In genomic region chr15:27985099-27985498, GRCh38 we compare ENCODE assay signal across 34 cellular contexts.
"Had no signal": no experiment of that assay in that cellular context is flagged by ENCODE, and none has a peak within 500 bp of the region (broad histone marks: within the 10 kb centered on the region; RNA-seq: fewer than 3 reads in every experiment).

No MANE protein-coding gene starts in this region.

- H3K4me1 ChIP-seq: ascending aorta had no signal

- H3K27ac ChIP-seq: ascending aorta, WERI-Rb-1 had no signal

- H3K36me3 Mint-ChIP-seq: activated CD8-positive, alpha-beta memory T cell treated with anti-CD3 and anti-CD28 coated beads, Interleukin-2, amount 10 ng/mL, durations not matched to agents 7 days and 5 days; activated naive CD4-positive, alpha-beta T cell treated with anti-CD3 and anti-CD28 coated beads, Interleukin-2, amount 10 ng/mL, durations not matched to agents 7 days and 5 days; activated naive CD4-positive, alpha-beta T cell treated with anti-CD3 and anti-CD28 coated beads, Interleukin-2, amount 50 U/mL, for 24 hours; activated naive CD8-positive, alpha-beta T cell; activated naive CD8-positive, alpha-beta T cell treated with anti-CD3 and anti-CD28 coated beads, Interleukin-2, amount 10 ng/mL, durations not matched to agents 7 days and 5 days; WTC11 had no signal

- H3K27me3 Mint-ChIP-seq: activated CD4-positive, alpha-beta memory T cell treated with anti-CD3 and anti-CD28 coated beads, Interleukin-2, amount 10 ng/mL, durations not matched to agents 7 days and 5 days; activated CD4-positive, alpha-beta T cell treated with anti-CD3 and anti-CD28 coated beads, Interleukin-2, amount 10 ng/mL, durations not matched to agents 7 days and 5 days; activated CD8-positive, alpha-beta memory T cell treated with anti-CD3 and anti-CD28 coated beads, Interleukin-2, amount 10 ng/mL, durations not matched to agents 7 days and 5 days; activated naive CD4-positive, alpha-beta T cell treated with anti-CD3 and anti-CD28 coated beads, Interleukin-2, amount 10 ng/mL, durations not matched to agents 7 days and 5 days; activated naive CD8-positive, alpha-beta T cell treated with anti-CD3 and anti-CD28 coated beads, Interleukin-2, amount 10 ng/mL, durations not matched to agents 7 days and 5 days; brain had no signal

- H3K27ac Mint-ChIP-seq: activated CD4-positive, alpha-beta memory T cell treated with anti-CD3 and anti-CD28 coated beads, Interleukin-2, amount 10 ng/mL, durations not matched to agents 7 days and 5 days; activated CD4-positive, alpha-beta T cell treated with anti-CD3 and anti-CD28 coated beads for 36 hours; activated CD4-positive, alpha-beta T cell treated with anti-CD3 and anti-CD28 coated beads, Interleukin-2, amount 10 ng/mL, durations not matched to agents 7 days and 5 days; activated CD8-positive, alpha-beta memory T cell treated with anti-CD3 and anti-CD28 coated beads, Interleukin-2, amount 10 ng/mL, durations not matched to agents 7 days and 5 days; activated CD8-positive, alpha-beta T cell treated with anti-CD3 and anti-CD28 coated beads, Interleukin-2, amount 10 ng/mL, durations not matched to agents 7 days and 5 days; activated naive CD4-positive, alpha-beta T cell treated with anti-CD3 and anti-CD28 coated beads, Interleukin-2, amount 10 ng/mL, durations not matched to agents 7 days and 5 days; activated naive CD4-positive, alpha-beta T cell treated with anti-CD3 and anti-CD28 coated beads, Interleukin-2, amount 50 U/mL, for 24 hours; activated naive CD8-positive, alpha-beta T cell; activated naive CD8-positive, alpha-beta T cell treated with anti-CD3 and anti-CD28 coated beads, Interleukin-2, amount 10 ng/mL, durations not matched to agents 7 days and 5 days; activated naive CD8-positive, alpha-beta T cell treated with anti-CD3 and anti-CD28 coated beads, Interleukin-2, amount 50 U/mL, for 24 hours; activated T-cell treated with anti-CD3 and anti-CD28 coated beads, Interleukin-2, amount 50 U/mL, for 24 hours; activated T-helper 2 cell treated with anti-CD3 and anti-CD28 coated beads, Interferon-gamma antibody, Interleukin-2, Interleukin-4, amounts not matched to agents 10 μg/mL and 5 μg/mL and 100 μg/mL, durations not matched to agents 14 hours and 24 hours and 36 hours; brain; T-helper 1 cell treated with Interleukin-12 subunit alpha and Interleukin-12 subunit beta and Interleukin-4 antibody, amounts not matched to agents 30 μg/mL and 1 μg/mL, for 36 hours; T-helper 2 cell treated with Interferon-gamma antibody and Interleukin-4, amounts not matched to agents 5 μg/mL and 100 μg/mL, for 36 hours; WTC11 had no signal

- H3K27me3 ChIP-seq: ascending aorta had no signal

- H3K9me3 Mint-ChIP-seq: activated CD4-positive, alpha-beta memory T cell treated with anti-CD3 and anti-CD28 coated beads, Interleukin-2, amount 10 ng/mL, durations not matched to agents 7 days and 5 days; activated CD4-positive, alpha-beta T cell treated with anti-CD3 and anti-CD28 coated beads, Interleukin-2, amount 10 ng/mL, durations not matched to agents 7 days and 5 days; activated naive CD4-positive, alpha-beta T cell treated with anti-CD3 and anti-CD28 coated beads, Interleukin-2, amount 10 ng/mL, durations not matched to agents 7 days and 5 days; activated naive CD8-positive, alpha-beta T cell treated with anti-CD3 and anti-CD28 coated beads, Interleukin-2, amount 10 ng/mL, durations not matched to agents 7 days and 5 days; activated naive CD8-positive, alpha-beta T cell treated with anti-CD3 and anti-CD28 coated beads, Interleukin-2, amount 50 U/mL, for 24 hours; activated T-cell treated with anti-CD3 and anti-CD28 coated beads, Interleukin-2, amount 50 U/mL, for 24 hours; activated T-helper 2 cell treated with anti-CD3 and anti-CD28 coated beads, Interferon-gamma antibody, Interleukin-2, Interleukin-4, amounts not matched to agents 10 μg/mL and 5 μg/mL and 100 μg/mL, durations not matched to agents 14 hours and 24 hours and 36 hours; brain; T-helper 1 cell treated with Interleukin-12 subunit alpha and Interleukin-12 subunit beta and Interleukin-4 antibody, amounts not matched to agents 30 μg/mL and 1 μg/mL, for 36 hours; T-helper 2 cell treated with Interferon-gamma antibody and Interleukin-4, amounts not matched to agents 5 μg/mL and 100 μg/mL, for 36 hours; WTC11 had no signal

- H3K4me3 ChIP-seq: ascending aorta had no signal

- H3K36me3 ChIP-seq: WERI-Rb-1 had no signal

- H3K4me3 Mint-ChIP-seq: activated CD4-positive, alpha-beta memory T cell treated with anti-CD3 and anti-CD28 coated beads, Interleukin-2, amount 10 ng/mL, durations not matched to agents 7 days and 5 days; activated CD4-positive, alpha-beta T cell treated with anti-CD3 and anti-CD28 coated beads for 36 hours; activated CD4-positive, alpha-beta T cell treated with anti-CD3 and anti-CD28 coated beads, Interleukin-2, amount 10 ng/mL, durations not matched to agents 7 days and 5 days; activated CD8-positive, alpha-beta memory T cell treated with anti-CD3 and anti-CD28 coated beads, Interleukin-2, amount 10 ng/mL, durations not matched to agents 7 days and 5 days; activated CD8-positive, alpha-beta T cell treated with anti-CD3 and anti-CD28 coated beads, Interleukin-2, amount 10 ng/mL, durations not matched to agents 7 days and 5 days; activated naive CD4-positive, alpha-beta T cell treated with anti-CD3 and anti-CD28 coated beads, Interleukin-2, amount 10 ng/mL, durations not matched to agents 7 days and 5 days; activated naive CD4-positive, alpha-beta T cell treated with anti-CD3 and anti-CD28 coated beads, Interleukin-2, amount 50 U/mL, for 24 hours; activated naive CD8-positive, alpha-beta T cell; activated naive CD8-positive, alpha-beta T cell treated with anti-CD3 and anti-CD28 coated beads, Interleukin-2, amount 10 ng/mL, durations not matched to agents 7 days and 5 days; activated naive CD8-positive, alpha-beta T cell treated with anti-CD3 and anti-CD28 coated beads, Interleukin-2, amount 50 U/mL, for 24 hours; activated T-cell treated with anti-CD3 and anti-CD28 coated beads, Interleukin-2, amount 50 U/mL, for 24 hours; brain; T-helper 1 cell treated with Interleukin-12 subunit alpha and Interleukin-12 subunit beta and Interleukin-4 antibody, amounts not matched to agents 30 μg/mL and 1 μg/mL, for 36 hours; T-helper 2 cell treated with Interferon-gamma antibody and Interleukin-4, amounts not matched to agents 5 μg/mL and 100 μg/mL, for 36 hours; WTC11 had no signal

- DNase-seq: activated CD4-positive, alpha-beta memory T cell treated with anti-CD3 and anti-CD28 coated beads, Interleukin-2, amount 10 ng/mL, durations not matched to agents 7 days and 5 days; activated CD4-positive, alpha-beta T cell treated with anti-CD3 and anti-CD28 coated beads for 1 hour; activated CD4-positive, alpha-beta T cell treated with anti-CD3 and anti-CD28 coated beads for 36 hours; activated CD4-positive, alpha-beta T cell treated with anti-CD3 and anti-CD28 coated beads for 48 hours; activated CD4-positive, alpha-beta T cell treated with anti-CD3 and anti-CD28 coated beads, Interleukin-2, amount 10 ng/mL, durations not matched to agents 7 days and 5 days; activated CD4-positive, alpha-beta T cell treated with anti-CD3 and anti-CD28 coated beads, Interleukin-2, amount 50 U/mL, for 48 hours; activated CD4-positive, CD25-positive, alpha-beta regulatory T cell; activated CD8-positive, alpha-beta memory T cell treated with anti-CD3 and anti-CD28 coated beads for 24 hours; activated CD8-positive, alpha-beta memory T cell treated with anti-CD3 and anti-CD28 coated beads, Interleukin-2, amount 10 ng/mL, durations not matched to agents 7 days and 5 days; activated CD8-positive, alpha-beta memory T cell treated with anti-CD3 and anti-CD28 coated beads, Interleukin-2, amount 50 U/mL, for 48 hours; activated CD8-positive, alpha-beta T cell treated with anti-CD3 and anti-CD28 coated beads, Interleukin-2, amount 10 ng/mL, durations not matched to agents 7 days and 5 days; activated effector memory CD4-positive, alpha-beta T cell treated with Interleukin-2 at 50 U/mL for 16 hours; activated gamma-delta T cell; activated naive CD4-positive, alpha-beta T cell treated with anti-CD3 and anti-CD28 coated beads, Interleukin-2, amount 10 ng/mL, durations not matched to agents 7 days and 5 days; activated naive CD4-positive, alpha-beta T cell treated with Interleukin-2 at 50 U/mL for 16 hours; activated naive CD8-positive, alpha-beta T cell treated with anti-CD3 and anti-CD28 coated beads, Interleukin-2, amount 10 ng/mL, durations not matched to agents 7 days and 5 days; activated naive CD8-positive, alpha-beta T cell treated with anti-CD3 and anti-CD28 coated beads, Interleukin-2, amount 50 U/mL, for 24 hours; activated T-cell treated with anti-CD3 and anti-CD28 coated beads, Interleukin-2, amount 50 U/mL, for 24 hours; activated T-cell treated with anti-CD3 and anti-CD28 coated beads, Interleukin-2, amount 50 U/mL, for 48 hours; amygdala; anterior cingulate cortex; central memory CD4-positive, alpha-beta T cell; T-helper 1 cell; T-helper 2 cell; T-helper 9 cell; WERI-Rb-1 had no signal

- H3K4me1 Mint-ChIP-seq: activated CD4-positive, alpha-beta memory T cell treated with anti-CD3 and anti-CD28 coated beads, Interleukin-2, amount 10 ng/mL, durations not matched to agents 7 days and 5 days; activated CD4-positive, alpha-beta T cell treated with anti-CD3 and anti-CD28 coated beads for 36 hours; activated CD4-positive, alpha-beta T cell treated with anti-CD3 and anti-CD28 coated beads, Interleukin-2, amount 10 ng/mL, durations not matched to agents 7 days and 5 days; activated CD8-positive, alpha-beta memory T cell treated with anti-CD3 and anti-CD28 coated beads, Interleukin-2, amount 10 ng/mL, durations not matched to agents 7 days and 5 days; activated naive CD4-positive, alpha-beta T cell treated with anti-CD3 and anti-CD28 coated beads, Interleukin-2, amount 10 ng/mL, durations not matched to agents 7 days and 5 days; activated naive CD4-positive, alpha-beta T cell treated with anti-CD3 and anti-CD28 coated beads, Interleukin-2, amount 50 U/mL, for 24 hours; activated naive CD8-positive, alpha-beta T cell treated with anti-CD3 and anti-CD28 coated beads, Interleukin-2, amount 10 ng/mL, durations not matched to agents 7 days and 5 days; activated naive CD8-positive, alpha-beta T cell treated with anti-CD3 and anti-CD28 coated beads, Interleukin-2, amount 50 U/mL, for 24 hours; WTC11 had no signal

- H3K9me3 ChIP-seq: ascending aorta had no signal
